Comparison of ENCODE assay signal across 8 cellular contexts in the genomic region with DNA sequence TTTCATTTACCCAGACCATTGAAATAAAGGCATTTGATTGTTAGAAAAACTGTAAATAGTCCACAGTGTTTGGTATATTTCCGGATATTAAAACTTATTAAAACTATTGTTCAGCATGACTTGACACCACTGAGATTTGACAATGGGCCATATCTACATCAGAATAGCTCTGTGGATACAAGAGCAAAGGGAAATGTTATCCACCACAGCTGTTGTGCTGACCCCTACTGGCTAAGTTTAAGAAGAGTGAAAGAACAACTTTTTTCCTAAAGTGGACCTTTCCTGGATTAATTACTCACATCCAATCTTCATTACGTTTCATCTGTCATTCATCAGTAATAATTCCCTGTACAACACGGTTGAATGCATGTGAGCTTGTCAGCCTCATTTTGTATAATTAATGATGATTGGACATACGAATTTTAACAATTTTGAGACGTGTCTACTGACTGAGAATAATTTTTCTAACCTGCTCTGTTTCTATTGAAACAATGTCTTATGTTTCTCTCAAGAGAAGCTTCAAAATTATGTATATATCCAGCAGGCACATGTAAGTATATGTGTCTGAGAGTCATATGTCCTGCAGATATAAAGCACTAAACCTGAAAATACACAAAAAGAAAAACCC.
DNase-seq lines count a peak whose midpoint lies in the region; ATAC-seq and TF ChIP-seq lines count a peak whose summit lies in the region.

No MANE protein-coding gene starts in this region.

- POLR2A ChIA-PET in CD4-positive, alpha-beta T cell (lab: Charles Lee) = no interaction called here

- TF ChIP-seq CTCF in WERI-Rb-1 (IDR thresholded peaks at IDR 0.05; ENCODE audit: low read depth, low read length) (peak; percentile 60), lung (IDR thresholded peaks at IDR 0.05; ENCODE audit: control extremely low read depth, extremely low read depth) (peak; percentile 18)
- TF ChIP-seq CTCF in CD4-positive, alpha-beta T cell (IDR thresholded peaks at IDR 0.05) = no peak

- no peak overlapping the region for H3K27ac ChIP-seq in WERI-Rb-1
- H3K27ac ChIP-seq in lung (ENCODE audit: low read depth in 1 of 2, low read length in 1 of 2) = no peak overlapping the region
- no peak overlapping the region for H3K27ac ChIP-seq in CD4-positive, alpha-beta T cell (ENCODE audit: low read depth, low read length)

- peaks cover 8% of the 10 kb centered on the region for H3K9me3 Mint-ChIP-seq in CD4-positive, alpha-beta T cell

- no peaks in the 10 kb centered on the region for H3K4me1 Mint-ChIP-seq in CD4-positive, alpha-beta T cell (ENCODE audit: low read depth)

- no peaks in the 10 kb centered on the region for H3K27me3 Mint-ChIP-seq in CD4-positive, alpha-beta T cell

- WGBS in lung, 2 donors = 26 to 48% methylated on average over 5 of the region's 5 CpGs

- intact Hi-C loops in CD4-positive, alpha-beta T cell (cut with DNase I, micrococcal nuclease) = no loop called here
- intact Hi-C loops in posterior cingulate gyrus (cut with DNase I) = no loop called here

- CTCF ChIA-PET in CD4-positive, alpha-beta T cell (lab: Charles Lee) = no interaction called here

- H3K36me3 Mint-ChIP-seq in CD4-positive, alpha-beta T cell (ENCODE audit: low read depth) = no peaks in the 10 kb centered on the region

- no peak for ATAC-seq in lung (ENCODE audit: insufficient read depth, low FRiP score)
- ATAC-seq in CD4-positive, alpha-beta T cell (ENCODE audit: poor library complexity) = no peak
- ATAC-seq in GM19397 (IDR thresholded peaks at IDR 0.05; ENCODE audit: unreplicated experiment) = no peak

- no peak overlapping the region for H3K4me3 ChIP-seq in WERI-Rb-1 (ENCODE audit: low read depth, low read length)
- H3K4me3 ChIP-seq in lung = no peak overlapping the region

- no peaks in the 10 kb centered on the region for H3K4me1 ChIP-seq in lung (ENCODE audit: control insufficient read depth in 2 of 2, insufficient read depth in 2 of 2, low read length in 2 of 2)

- peak; percentile 18 for DNase-seq in Daoy (ENCODE audit: low read depth)
- peak; percentile 39 for DNase-seq in KBM-7
- DNase-seq in WERI-Rb-1 = peak; percentile 24
- DNase-seq in lung (ENCODE audit: low spot score) = no peak
- no peak for DNase-seq in CD4-positive, alpha-beta T cell
- DNase-seq in posterior cingulate gyrus = no peak
- no peak for DNase-seq in hypothalamus (lab: John Stamatoyannopoulos, UW)

- H3K36me3 ChIP-seq in WERI-Rb-1 (no peaks in the 10 kb centered on the region), lung (ENCODE audit: control insufficient read depth in 2 of 2, insufficient read depth in 2 of 2, low read length in 2 of 2) (no peaks in the 10 kb centered on the region)

- no peak overlapping the region for H3K27ac Mint-ChIP-seq in CD4-positive, alpha-beta T cell

- no peaks in the 10 kb centered on the region for H3K9me3 ChIP-seq in WERI-Rb-1 (ENCODE audit: severe bottlenecking)
- H3K9me3 ChIP-seq in lung (ENCODE audit: control insufficient read depth in 2 of 2, insufficient read depth in 1 of 2, low read length in 1 of 2) = no peaks in the 10 kb centered on the region
- H3K9me3 ChIP-seq in CD4-positive, alpha-beta T cell (ENCODE audit: control insufficient read depth, low read length) = no peaks in the 10 kb centered on the region

- no peaks in the 10 kb centered on the region for H3K27me3 ChIP-seq in WERI-Rb-1 (ENCODE audit: insufficient read depth, low read depth, severe bottlenecking)
- H3K27me3 ChIP-seq in lung (ENCODE audit: control insufficient read depth, insufficient read depth) = no peaks in the 10 kb centered on the region
- H3K27me3 ChIP-seq in CD4-positive, alpha-beta T cell (ENCODE audit: control insufficient read depth, insufficient read depth, low read length) = no peaks in the 10 kb centered on the region

- in situ Hi-C loops in KBM-7 (cut with MboI; ENCODE audit: low pct_unique_long_range_greater_than_20kb, low sequenced_read_pairs) = no loop called here

- H3K4me3 Mint-ChIP-seq in CD4-positive, alpha-beta T cell = no peak overlapping the region

Comparison
In these comparisons a context has a peak if more than half of its experiments do, and no peak if none do; other contexts are left out.
1. DNase-seq: peak in Daoy (single experiment), KBM-7 (single experiment) and WERI-Rb-1 (single experiment); none in lung (single experiment), CD4-positive, alpha-beta T cell (0 of 10), posterior cingulate gyrus (0 of 10) and hypothalamus (0 of 51).